In the genomic region with DNA sequence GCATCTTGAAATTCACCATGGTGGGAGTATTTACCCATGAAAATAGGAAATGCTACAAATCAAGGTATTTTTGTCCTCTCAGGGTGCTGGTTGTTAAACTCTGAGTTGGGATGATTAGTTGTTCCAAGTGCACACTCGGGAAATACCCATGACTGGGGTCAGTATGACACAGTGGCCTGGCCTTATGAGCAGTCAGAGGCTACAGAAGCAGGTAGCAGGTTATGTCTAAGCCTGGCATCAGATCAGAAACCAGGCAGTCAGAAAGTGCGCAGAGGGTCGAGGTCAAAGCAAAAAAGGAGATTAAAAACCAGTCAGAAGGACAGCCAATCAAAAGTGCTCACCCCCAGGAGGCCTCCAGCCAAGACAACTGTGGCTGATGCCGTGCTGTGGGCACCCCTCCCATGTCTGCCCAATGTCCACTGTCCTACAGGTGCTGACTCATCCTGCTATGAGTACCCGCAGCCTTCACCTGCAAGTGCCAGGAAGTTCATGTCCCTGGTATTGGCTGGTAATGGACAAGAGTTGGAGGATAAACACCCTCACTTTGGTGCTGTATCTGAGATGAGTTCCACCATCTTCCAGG, we compare ENCODE assay signal across 20 cellular contexts.
DNase-seq lines count a peak whose midpoint lies in the region; ATAC-seq and TF ChIP-seq lines count a peak whose summit lies in the region.
"Had no signal": no experiment of that assay in that cellular context is flagged by ENCODE, and none has a peak within 500 bp of the region (broad histone marks: within the 10 kb centered on the region; RNA-seq: fewer than 3 reads in every experiment).

No MANE protein-coding gene starts in this region.

- H3K4me1 Mint-ChIP-seq in glutamatergic neuron (ENCODE audit: low read depth, unreplicated experiment) (peaks cover 14% of the 10 kb centered on the region), WTC11 (peaks cover 22% of the 10 kb centered on the region)

- no peak overlapping the region for H2BK120ac ChIP-seq in mesendoderm (ENCODE audit: low read depth, low read length)

- TF ChIP-seq POLR2A in Peyer's patch (IDR thresholded peaks at IDR 0.05) (no peak), esophagus squamous epithelium (IDR thresholded peaks at IDR 0.05) (no peak)

- no peak overlapping the region for H3K18ac ChIP-seq in mesendoderm (ENCODE audit: low read length)

- H3K4me3 ChIP-seq in Peyer's patch (no peak overlapping the region), mesendoderm (ENCODE audit: low read length) (no peak overlapping the region), esophagus squamous epithelium (no peak overlapping the region)
- H3K4me3 ChIP-seq: SK-N-MC had no signal

- no peak for ATAC-seq in WTC11
- no peak for ATAC-seq in activated naive CD4-positive, alpha-beta T cell treated with anti-CD3 and anti-CD28 coated beads, Interleukin-2, amount 50 U/mL, for 72 hours
- ATAC-seq: Right ventricle myocardium inferior had no signal

- CTCF ChIA-PET in WTC11 (lab: Charles Lee), result no interaction called here

- TF ChIP-seq CTCF in Peyer's patch (IDR thresholded peaks at IDR 0.05) (peak in 1 of 6 experiments; percentile 4), glutamatergic neuron (IDR thresholded peaks at IDR 0.05; ENCODE audit: partially characterized antibody, unreplicated experiment) (no peak), esophagus squamous epithelium (IDR thresholded peaks at IDR 0.05) (no peak), WTC11 (IDR thresholded peaks at IDR 0.05) (no peak)

- intact Hi-C loops in esophagus squamous epithelium (cut with DNase I), result no loop called here

- no peak overlapping the region for H3K9ac ChIP-seq in mesendoderm (ENCODE audit: low read length)

- H3K36me3 ChIP-seq in Peyer's patch (no peaks in the 10 kb centered on the region), mesendoderm (ENCODE audit: control insufficient read depth, insufficient read depth, low read length) (peaks cover 2% of the 10 kb centered on the region), esophagus squamous epithelium (no peaks in the 10 kb centered on the region)

- DNase-seq in NCI-H510A treated with DMSO at 0.1 percent for 48 hours (lab: John Stamatoyannopoulos, UW) (peak; percentile 58), NCI-H510A (lab: John Stamatoyannopoulos, UW) (no peak), Peyer's patch (peak in 2 of 3 donors; percentile 70 to 76), mesendoderm (no peak), glutamatergic neuron (no peak), esophagus squamous epithelium (lab: John Stamatoyannopoulos, UW) (no peak), WTC11 (ENCODE audit: low spot score) (no peak)
- no peak for DNase-seq in activated naive CD4-positive, alpha-beta T cell treated with anti-CD3 and anti-CD28 coated beads, Interleukin-2, amount 50 U/mL, for 72 hours (ENCODE audit: low spot score in 2 of 2)
- DNase-seq: C1 segment of cervical spinal cord; KBM-7; MM.1S; NCI-H1105 treated with DMSO at 0.1 percent for 48 hours; NCI-H187 treated with DMSO at 0.1 percent for 48 hours; NCI-H524; NK-92 treated with Interleukin-12 subunit alpha and Interleukin-12 subunit beta, amount 100 ng/mL, for 24 hours; OCI-M1; T-helper 1 cell had no signal

- H3K27ac ChIP-seq in Peyer's patch (peak overlapping the region in 2 of 4 donors; percentile 44 to 47), mesendoderm (ENCODE audit: low read depth, low read length) (no peak overlapping the region), esophagus squamous epithelium (no peak overlapping the region)
- H3K27ac ChIP-seq: 22Rv1, SK-N-MC had no signal

- H3K27ac Mint-ChIP-seq in glutamatergic neuron (ENCODE audit: unreplicated experiment) (no peak overlapping the region), WTC11 (no peak overlapping the region)
- no peak overlapping the region for H3K27ac Mint-ChIP-seq in activated naive CD4-positive, alpha-beta T cell treated with anti-CD3 and anti-CD28 coated beads, Interleukin-2, amount 50 U/mL, for 72 hours

- H3K27me3 Mint-ChIP-seq in glutamatergic neuron (ENCODE audit: unreplicated experiment) (peaks cover 6% of the 10 kb centered on the region), WTC11 (ENCODE audit: low read depth) (no peaks in the 10 kb centered on the region)

- H3K9me3 ChIP-seq in Peyer's patch (no peaks in the 10 kb centered on the region), esophagus squamous epithelium (no peaks in the 10 kb centered on the region)

- H2BK15ac ChIP-seq in mesendoderm (replicated peaks; ENCODE audit: low read depth), result no peak overlapping the region

- no peaks in the 10 kb centered on the region for H3K27me3 ChIP-seq in Peyer's patch
- H3K27me3 ChIP-seq in mesendoderm (ENCODE audit: insufficient read depth, low read length, poor library complexity), result no peaks in the 10 kb centered on the region
- no peaks in the 10 kb centered on the region for H3K27me3 ChIP-seq in esophagus squamous epithelium

- H4K8ac ChIP-seq in mesendoderm (ENCODE audit: low read depth, low read length), result no peak overlapping the region

- peak overlapping the region; percentile 2 for H3K56ac ChIP-seq in mesendoderm (ENCODE audit: low read length)

- no CpG with 5 or more reads among the region's 5 CpGs for WGBS in mesendoderm (ENCODE audit: extremely low coverage, insufficient coverage, low lambda C conversion rate)
- 70 to 73% methylated on average over 3 to 5 of the region's 5 CpGs for WGBS in esophagus squamous epithelium, 2 donors

- H3K36me3 Mint-ChIP-seq in glutamatergic neuron (ENCODE audit: unreplicated experiment) (no peaks in the 10 kb centered on the region), WTC11 (no peaks in the 10 kb centered on the region)
- no peaks in the 10 kb centered on the region for H3K36me3 Mint-ChIP-seq in activated naive CD4-positive, alpha-beta T cell treated with anti-CD3 and anti-CD28 coated beads, Interleukin-2, amount 50 U/mL, for 72 hours

- POLR2A ChIA-PET in WTC11 (lab: Charles Lee), result no interaction called here

- no peak overlapping the region for H2BK5ac ChIP-seq in mesendoderm (ENCODE audit: low read length)

- no peak overlapping the region for H3K4me2 ChIP-seq in mesendoderm (ENCODE audit: low read length)

- no peak overlapping the region for H2AK5ac ChIP-seq in mesendoderm (ENCODE audit: low read length)

- H3K4ac ChIP-seq in mesendoderm (ENCODE audit: low read depth, low read length), result no peak overlapping the region

- no peak overlapping the region for H4K5ac ChIP-seq in mesendoderm (ENCODE audit: low read length)

- H3K4me1 ChIP-seq in Peyer's patch (peaks cover 0 to 26% (median 7%) of the 10 kb centered on the region in 4 donors), mesendoderm (ENCODE audit: control insufficient read depth, low read depth, low read length) (peaks cover 2% of the 10 kb centered on the region), esophagus squamous epithelium (no peaks in the 10 kb centered on the region)

- H3K9me3 Mint-ChIP-seq in glutamatergic neuron (ENCODE audit: unreplicated experiment) (no peaks in the 10 kb centered on the region), WTC11 (peaks cover 12% of the 10 kb centered on the region)
- H3K9me3 Mint-ChIP-seq in activated naive CD4-positive, alpha-beta T cell treated with anti-CD3 and anti-CD28 coated beads, Interleukin-2, amount 50 U/mL, for 72 hours, result no peaks in the 10 kb centered on the region

- H3K79me1 ChIP-seq in mesendoderm (ENCODE audit: low read length), result no peaks in the 10 kb centered on the region

- H3K4me3 Mint-ChIP-seq in glutamatergic neuron (ENCODE audit: unreplicated experiment) (no peak overlapping the region), WTC11 (no peak overlapping the region)

- H3K79me2 ChIP-seq in mesendoderm (ENCODE audit: control insufficient read depth, insufficient read depth, low read length), result no peaks in the 10 kb centered on the region

- H3K23ac ChIP-seq in mesendoderm (ENCODE audit: low read length), result no peak overlapping the region

TF ChIP-seq in WTC11, 78 proteins besides CTCF, POLR2A, EP300 and RAD21 (continues in another document):
- TF ChIP-seq, protein P1, sequence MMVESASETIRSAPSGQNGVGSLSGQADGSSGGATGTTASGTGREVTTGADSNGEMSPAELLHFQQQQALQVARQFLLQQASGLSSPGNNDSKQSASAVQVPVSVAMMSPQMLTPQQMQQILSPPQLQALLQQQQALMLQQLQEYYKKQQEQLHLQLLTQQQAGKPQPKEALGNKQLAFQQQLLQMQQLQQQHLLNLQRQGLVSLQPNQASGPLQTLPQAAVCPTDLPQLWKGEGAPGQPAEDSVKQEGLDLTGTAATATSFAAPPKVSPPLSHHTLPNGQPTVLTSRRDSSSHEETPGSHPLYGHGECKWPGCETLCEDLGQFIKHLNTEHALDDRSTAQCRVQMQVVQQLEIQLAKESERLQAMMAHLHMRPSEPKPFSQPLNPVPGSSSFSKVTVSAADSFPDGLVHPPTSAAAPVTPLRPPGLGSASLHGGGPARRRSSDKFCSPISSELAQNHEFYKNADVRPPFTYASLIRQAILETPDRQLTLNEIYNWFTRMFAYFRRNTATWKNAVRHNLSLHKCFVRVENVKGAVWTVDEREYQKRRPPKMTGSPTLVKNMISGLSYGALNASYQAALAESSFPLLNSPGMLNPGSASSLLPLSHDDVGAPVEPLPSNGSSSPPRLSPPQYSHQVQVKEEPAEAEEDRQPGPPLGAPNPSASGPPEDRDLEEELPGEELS (CRISPR knock-in tag; IDR thresholded peaks at IDR 0.05), result no peak
- TF ChIP-seq ZNF121 (CRISPR knock-in tag; IDR thresholded peaks at IDR 0.05), result no peak
- no peak for TF ChIP-seq GRHL2 (CRISPR knock-in tag; IDR thresholded peaks at IDR 0.05; ENCODE audit: insufficient replicate concordance, severe bottlenecking)
- no peak for TF ChIP-seq ZNF263 (CRISPR knock-in tag; IDR thresholded peaks at IDR 0.05; ENCODE audit: low read depth)
- TF ChIP-seq, protein P2, sequence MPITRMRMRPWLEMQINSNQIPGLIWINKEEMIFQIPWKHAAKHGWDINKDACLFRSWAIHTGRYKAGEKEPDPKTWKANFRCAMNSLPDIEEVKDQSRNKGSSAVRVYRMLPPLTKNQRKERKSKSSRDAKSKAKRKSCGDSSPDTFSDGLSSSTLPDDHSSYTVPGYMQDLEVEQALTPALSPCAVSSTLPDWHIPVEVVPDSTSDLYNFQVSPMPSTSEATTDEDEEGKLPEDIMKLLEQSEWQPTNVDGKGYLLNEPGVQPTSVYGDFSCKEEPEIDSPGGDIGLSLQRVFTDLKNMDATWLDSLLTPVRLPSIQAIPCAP (CRISPR knock-in tag; IDR thresholded peaks at IDR 0.05), result no peak

Comparison
In these comparisons a context has a peak if more than half of its experiments do, and no peak if none do; other contexts are left out.
1. DNase-seq: peak in NCI-H510A treated with DMSO at 0.1 percent for 48 hours (single experiment) and Peyer's patch (2 of 3); none in NCI-H510A (single experiment), mesendoderm (single experiment), glutamatergic neuron (single experiment), esophagus squamous epithelium (single experiment), WTC11 (single experiment) and activated naive CD4-positive, alpha-beta T cell treated with anti-CD3 and anti-CD28 coated beads, Interleukin-2, amount 50 U/mL, for 72 hours (0 of 2).